ENCODE assay signal across 1 cellular context in the genomic region with DNA sequence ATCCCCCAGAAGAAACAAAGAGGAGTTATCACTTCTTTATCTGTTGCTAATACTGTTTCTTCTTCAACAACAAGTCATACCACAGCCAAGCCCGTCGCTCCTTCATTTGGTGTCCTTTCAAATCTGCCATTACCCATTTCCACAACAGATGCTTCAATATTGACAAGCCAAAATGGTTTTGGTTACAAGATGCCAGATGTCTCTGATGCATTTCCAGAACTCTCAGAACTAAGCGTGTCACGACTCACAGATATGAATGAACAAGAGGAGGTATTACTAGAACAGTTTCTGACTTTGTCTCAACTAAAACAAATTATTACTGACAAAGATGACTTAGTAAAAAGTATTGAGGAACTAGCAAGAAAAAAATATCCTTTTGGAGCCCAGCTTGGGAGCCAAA.
TF ChIP-seq lines count a peak whose summit lies in the region.

No MANE protein-coding gene starts in this region.

TF ChIP-seq in A549, 52 proteins besides CTCF, POLR2A, EP300 and RAD21 (continued from another document):
- no peak for TF ChIP-seq SMC3 (IDR thresholded peaks at IDR 0.05)
- no peak for TF ChIP-seq EHF (CRISPR knock-in tag; IDR thresholded peaks at IDR 0.05)
- no peak for TF ChIP-seq NPAS2 (CRISPR knock-in tag; IDR thresholded peaks at IDR 0.05; ENCODE audit: borderline replicate concordance)
- TF ChIP-seq CBX8 (IDR thresholded peaks at IDR 0.05), result no peak
